19 cellular contexts compared by ENCODE assay signal in genomic region chr12:4282103-4282891, GRCh38. TPM values are rescaled to one million over a fixed set of nuclear protein-coding genes. Genes with fewer than 3 reads are reported as not detected.
DNase-seq lines count a peak whose midpoint lies in the region; ATAC-seq, FAIRE-seq and TF ChIP-seq lines count a peak whose summit lies in the region.
"Had no signal": no experiment of that assay in that cellular context is flagged by ENCODE, and none has a peak within 500 bp of the region (broad histone marks: within the 10 kb centered on the region; RNA-seq: fewer than 3 reads in every experiment).

No MANE protein-coding gene starts in this region.

- H3K27ac Mint-ChIP-seq in activated T-helper 17 cell treated with anti-CD3 and anti-CD28 coated beads, Interleukin-2, amount 50 U/mL, for 72 hours, result no peak overlapping the region

- peak; percentile 86 for FAIRE-seq in urothelium cell line (lab: Jason Lieb, UNC)
- FAIRE-seq: islet of Langerhans, TTC549 had no signal

- peak overlapping the region; percentile 26 for H3K4me3 Mint-ChIP-seq in activated T-helper 17 cell treated with anti-CD3 and anti-CD28 coated beads, Interleukin-2, amount 50 U/mL, for 72 hours

- H3K27me3 ChIP-seq in left ventricle myocardium inferior (ENCODE audit: low read depth) (no peaks in the 10 kb centered on the region), right atrium auricular region (no peaks in the 10 kb centered on the region), gastroesophageal sphincter (no peaks in the 10 kb centered on the region)

- no peak for ATAC-seq in activated T-helper 17 cell treated with anti-CD3 and anti-CD28 coated beads, Interleukin-2, amount 50 U/mL, for 72 hours (replicated peaks)
- ATAC-seq in gastroesophageal sphincter (no peak), GM21737 (IDR thresholded peaks at IDR 0.05; ENCODE audit: unreplicated experiment) (no peak)
- ATAC-seq: sciatic nerve had no signal

- H3K27me3 Mint-ChIP-seq in activated T-helper 17 cell treated with anti-CD3 and anti-CD28 coated beads, Interleukin-2, amount 50 U/mL, for 72 hours, result no peaks in the 10 kb centered on the region

- 72% methylated on average over 4 of the region's 16 CpGs; no CpG with 5 or more reads in 1 of the 2 donors for WGBS in gastroesophageal sphincter (ENCODE audit: low coverage in 1 of 2), 2 donors

- no peaks in the 10 kb centered on the region for H3K9me3 Mint-ChIP-seq in activated T-helper 17 cell treated with anti-CD3 and anti-CD28 coated beads, Interleukin-2, amount 50 U/mL, for 72 hours

- peaks cover 100% of the 10 kb centered on the region for H3K36me3 Mint-ChIP-seq in activated T-helper 17 cell treated with anti-CD3 and anti-CD28 coated beads, Interleukin-2, amount 50 U/mL, for 72 hours (ENCODE audit: low read depth)

- peaks cover 68% of the 10 kb centered on the region for H3K4me1 Mint-ChIP-seq in activated T-helper 17 cell treated with anti-CD3 and anti-CD28 coated beads, Interleukin-2, amount 50 U/mL, for 72 hours

- TF ChIP-seq CTCF in left ventricle myocardium inferior (IDR thresholded peaks at IDR 0.05; ENCODE audit: borderline replicate concordance), result no peak
- no peak for TF ChIP-seq CTCF in right atrium auricular region (IDR thresholded peaks at IDR 0.05)
- TF ChIP-seq CTCF in gastroesophageal sphincter (IDR thresholded peaks at IDR 0.05), result no peak

- DNase-seq in left ventricle myocardium inferior (no peak), right atrium auricular region (ENCODE audit: low spot score) (no peak), urothelium cell line (ENCODE audit: low spot score) (no peak), NCI-H69 (lab: John Stamatoyannopoulos, UW) (no peak), NCI-H345 (lab: John Stamatoyannopoulos, UW) (no peak)
- DNase-seq: DMS153; KBM-7; mesenchymal stem cell; NCI-H1105 treated with DMSO at 0.1 percent for 48 hours; NCI-H2227 treated with DMSO at 0.1 percent for 48 hours; nucleus accumbens; stimulated activated CD4-positive, alpha-beta T cell treated with anti-CD3 and anti-CD28 coated beads, Interleukin-2, amount 100 ng/mL, for 48 hours had no signal

- no peak overlapping the region for H3K4me3 ChIP-seq in left ventricle myocardium inferior
- H3K4me3 ChIP-seq in right atrium auricular region, result no peak overlapping the region
- no peak overlapping the region for H3K4me3 ChIP-seq in gastroesophageal sphincter

- TF ChIP-seq POLR2A in gastroesophageal sphincter (IDR thresholded peaks at IDR 0.05), result no peak

- H3K9me3 ChIP-seq in left ventricle myocardium inferior (replicated peaks), result no peaks in the 10 kb centered on the region
- H3K9me3 ChIP-seq in right atrium auricular region, result no peaks in the 10 kb centered on the region
- no peaks in the 10 kb centered on the region for H3K9me3 ChIP-seq in gastroesophageal sphincter

- H3K36me3 ChIP-seq in left ventricle myocardium inferior (peaks cover 75% of the 10 kb centered on the region), right atrium auricular region (peaks cover 80% of the 10 kb centered on the region), gastroesophageal sphincter (peaks cover 0 to 87% of the 10 kb centered on the region in 2 donors)

- H3K4me1 ChIP-seq in left ventricle myocardium inferior, result peaks cover 100% of the 10 kb centered on the region
- peaks cover 0 to 76% of the 10 kb centered on the region in 2 donors for H3K4me1 ChIP-seq in right atrium auricular region
- H3K4me1 ChIP-seq in gastroesophageal sphincter, result peaks cover 5 to 100% (median 41%) of the 10 kb centered on the region in 3 donors

- intact Hi-C loops in left ventricle myocardium inferior (cut with micrococcal nuclease), result no loop called here

- no peak for TF ChIP-seq EP300 in gastroesophageal sphincter (IDR thresholded peaks at IDR 0.05)

- peak overlapping the region; percentile 97 for H3K27ac ChIP-seq in left ventricle myocardium inferior (replicated peaks)
- H3K27ac ChIP-seq in right atrium auricular region, result peak overlapping the region in 1 of 2 donors; percentile 78
- H3K27ac ChIP-seq in gastroesophageal sphincter, result peak overlapping the region in 3 of 4 donors; percentile 8 to 98 (median 82)
- H3K27ac ChIP-seq: epithelial cell of prostate had no signal

RNA-seq across cellular contexts. Expression of gene CCND2, which starts 8.7 kb away (rescaled TPM):
- total RNA-seq in left ventricle myocardium inferior, result 283 TPM
- 100 to 1,000 TPM; 151 to 165 TPM for total RNA-seq in right atrium auricular region
- total RNA-seq in activated T-helper 17 cell treated with anti-CD3 and anti-CD28 coated beads, Interleukin-2, amount 50 U/mL, for 72 hours, result 100 to 1,000 TPM; 378 to 404 TPM
- total RNA-seq in gastroesophageal sphincter, result 100 to 1,000 TPM; 106 to 149 (median 136) TPM

RNA-seq across cellular contexts. Expression of gene TIGAR, which starts 38.7 kb away (rescaled TPM):
- total RNA-seq in left ventricle myocardium inferior (13.6 TPM), right atrium auricular region (1 to 10 TPM; 3.7 to 4.2 TPM), gastroesophageal sphincter (10 to 100 TPM in 2 of 4 donors, 1 to 10 TPM in 2; 4.6 to 10.5 (median 8.5) TPM)
- total RNA-seq in activated T-helper 17 cell treated with anti-CD3 and anti-CD28 coated beads, Interleukin-2, amount 50 U/mL, for 72 hours, result 10 to 100 TPM in 1 of 2 donors, 1 to 10 TPM in 1; 6.8 to 12.7 TPM
